Comparison of ENCODE assay signal across 1 cellular context in genomic region chr10:91006752-91007346, GRCh38.
TF ChIP-seq lines count a peak whose summit lies in the region.

No MANE protein-coding gene starts in this region.

TF ChIP-seq in GM12878, 131 proteins besides CTCF, POLR2A, EP300 and RAD21 (continued from another document):
- no peak for TF ChIP-seq MYC (IDR thresholded peaks at IDR 0.05; ENCODE audit: insufficient read depth, insufficient read length, insufficient replicate concordance, low read length, severe bottlenecking)
- TF ChIP-seq MXI1 (IDR thresholded peaks at IDR 0.05; ENCODE audit: low read depth, low read length): 0 out of 2 replicates have a peak, but pooled peaks have one; percentile 11
- TF ChIP-seq SIX5 (IDR thresholded peaks at IDR 0.05; ENCODE audit: low read depth, low read length, severe bottlenecking): no peak
- no peak for TF ChIP-seq BRCA1 (IDR thresholded peaks at IDR 0.05; ENCODE audit: low read depth, low read length)
- 0 out of 2 replicates have a peak, but pooled peaks have one; percentile 43 for TF ChIP-seq HDAC2 (IDR thresholded peaks at IDR 0.05)
- TF ChIP-seq E2F4 (IDR thresholded peaks at IDR 0.05; ENCODE audit: low read depth, low read length): no peak
- no peak for TF ChIP-seq SUZ12 (IDR thresholded peaks at IDR 0.05; ENCODE audit: unreplicated experiment)
- no peak for TF ChIP-seq REST (IDR thresholded peaks at IDR 0.05; ENCODE audit: low read depth, low read length)
- TF ChIP-seq IKZF2 (IDR thresholded peaks at IDR 0.05): peak; percentile 92 to 96
- TF ChIP-seq TCF12 (IDR thresholded peaks at IDR 0.05; ENCODE audit: low read depth, low read length): no peak
- TF ChIP-seq, protein P1, sequence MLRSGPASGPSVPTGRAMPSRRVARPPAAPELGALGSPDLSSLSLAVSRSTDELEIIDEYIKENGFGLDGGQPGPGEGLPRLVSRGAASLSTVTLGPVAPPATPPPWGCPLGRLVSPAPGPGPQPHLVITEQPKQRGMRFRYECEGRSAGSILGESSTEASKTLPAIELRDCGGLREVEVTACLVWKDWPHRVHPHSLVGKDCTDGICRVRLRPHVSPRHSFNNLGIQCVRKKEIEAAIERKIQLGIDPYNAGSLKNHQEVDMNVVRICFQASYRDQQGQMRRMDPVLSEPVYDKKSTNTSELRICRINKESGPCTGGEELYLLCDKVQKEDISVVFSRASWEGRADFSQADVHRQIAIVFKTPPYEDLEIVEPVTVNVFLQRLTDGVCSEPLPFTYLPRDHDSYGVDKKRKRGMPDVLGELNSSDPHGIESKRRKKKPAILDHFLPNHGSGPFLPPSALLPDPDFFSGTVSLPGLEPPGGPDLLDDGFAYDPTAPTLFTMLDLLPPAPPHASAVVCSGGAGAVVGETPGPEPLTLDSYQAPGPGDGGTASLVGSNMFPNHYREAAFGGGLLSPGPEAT (IDR thresholded peaks at IDR 0.05; ENCODE audit: low read depth): peak; percentile 84
- TF ChIP-seq EGR1 (IDR thresholded peaks at IDR 0.05; ENCODE audit: borderline replicate concordance in 1 of 2, low read depth in 2 of 2, low read length in 2 of 2): no peak
- TF ChIP-seq TARDBP (IDR thresholded peaks at IDR 0.05; ENCODE audit: borderline replicate concordance): no peak
- no peak for TF ChIP-seq RB1 (IDR thresholded peaks at IDR 0.05; ENCODE audit: borderline replicate concordance)
- no peak for TF ChIP-seq RBBP5 (conservative IDR thresholded peaks at IDR 0.05)
- TF ChIP-seq, protein P2, sequence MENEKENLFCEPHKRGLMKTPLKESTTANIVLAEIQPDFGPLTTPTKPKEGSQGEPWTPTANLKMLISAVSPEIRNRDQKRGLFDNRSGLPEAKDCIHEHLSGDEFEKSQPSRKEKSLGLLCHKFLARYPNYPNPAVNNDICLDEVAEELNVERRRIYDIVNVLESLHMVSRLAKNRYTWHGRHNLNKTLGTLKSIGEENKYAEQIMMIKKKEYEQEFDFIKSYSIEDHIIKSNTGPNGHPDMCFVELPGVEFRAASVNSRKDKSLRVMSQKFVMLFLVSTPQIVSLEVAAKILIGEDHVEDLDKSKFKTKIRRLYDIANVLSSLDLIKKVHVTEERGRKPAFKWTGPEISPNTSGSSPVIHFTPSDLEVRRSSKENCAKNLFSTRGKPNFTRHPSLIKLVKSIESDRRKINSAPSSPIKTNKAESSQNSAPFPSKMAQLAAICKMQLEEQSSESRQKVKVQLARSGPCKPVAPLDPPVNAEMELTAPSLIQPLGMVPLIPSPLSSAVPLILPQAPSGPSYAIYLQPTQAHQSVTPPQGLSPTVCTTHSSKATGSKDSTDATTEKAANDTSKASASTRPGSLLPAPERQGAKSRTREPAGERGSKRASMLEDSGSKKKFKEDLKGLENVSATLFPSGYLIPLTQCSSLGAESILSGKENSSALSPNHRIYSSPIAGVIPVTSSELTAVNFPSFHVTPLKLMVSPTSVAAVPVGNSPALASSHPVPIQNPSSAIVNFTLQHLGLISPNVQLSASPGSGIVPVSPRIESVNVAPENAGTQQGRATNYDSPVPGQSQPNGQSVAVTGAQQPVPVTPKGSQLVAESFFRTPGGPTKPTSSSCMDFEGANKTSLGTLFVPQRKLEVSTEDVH (IDR thresholded peaks at IDR 0.05; ENCODE audit: low read depth, partially characterized antibody): no peak
- peak; percentile 71; the same call in 1 of the 2 replicates for TF ChIP-seq GATAD2B (conservative IDR thresholded peaks at IDR 0.05; ENCODE audit: low read depth)
- no peak for TF ChIP-seq ZNF622 (IDR thresholded peaks at IDR 0.05)
- TF ChIP-seq, protein P3, sequence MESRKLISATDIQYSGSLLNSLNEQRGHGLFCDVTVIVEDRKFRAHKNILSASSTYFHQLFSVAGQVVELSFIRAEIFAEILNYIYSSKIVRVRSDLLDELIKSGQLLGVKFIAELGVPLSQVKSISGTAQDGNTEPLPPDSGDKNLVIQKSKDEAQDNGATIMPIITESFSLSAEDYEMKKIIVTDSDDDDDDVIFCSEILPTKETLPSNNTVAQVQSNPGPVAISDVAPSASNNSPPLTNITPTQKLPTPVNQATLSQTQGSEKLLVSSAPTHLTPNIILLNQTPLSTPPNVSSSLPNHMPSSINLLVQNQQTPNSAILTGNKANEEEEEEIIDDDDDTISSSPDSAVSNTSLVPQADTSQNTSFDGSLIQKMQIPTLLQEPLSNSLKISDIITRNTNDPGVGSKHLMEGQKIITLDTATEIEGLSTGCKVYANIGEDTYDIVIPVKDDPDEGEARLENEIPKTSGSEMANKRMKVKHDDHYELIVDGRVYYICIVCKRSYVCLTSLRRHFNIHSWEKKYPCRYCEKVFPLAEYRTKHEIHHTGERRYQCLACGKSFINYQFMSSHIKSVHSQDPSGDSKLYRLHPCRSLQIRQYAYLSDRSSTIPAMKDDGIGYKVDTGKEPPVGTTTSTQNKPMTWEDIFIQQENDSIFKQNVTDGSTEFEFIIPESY (IDR thresholded peaks at IDR 0.05): no peak
- TF ChIP-seq JUNB (IDR thresholded peaks at IDR 0.05): peak; percentile 97
- no peak for TF ChIP-seq CHD1 (IDR thresholded peaks at IDR 0.05; ENCODE audit: low read depth, low read length)
- TF ChIP-seq CUX1 (IDR thresholded peaks at IDR 0.05; ENCODE audit: insufficient replicate concordance, low read depth, low read length): peak; percentile 77
- TF ChIP-seq BMI1 (IDR thresholded peaks at IDR 0.05; ENCODE audit: borderline replicate concordance): peak; percentile 76; the same call in 1 of the 2 replicates
- no peak for TF ChIP-seq ZBTB11 (CRISPR knock-in tag; IDR thresholded peaks at IDR 0.05)
- no peak for TF ChIP-seq RELA (IDR thresholded peaks at IDR 0.05; ENCODE audit: borderline replicate concordance, partially characterized antibody)
- TF ChIP-seq POU2F2 (IDR thresholded peaks at IDR 0.05; ENCODE audit: borderline replicate concordance, low read depth, low read length): peak; percentile 83; the same call in 1 of the 3 replicates
- peak; percentile 34; the same call in 1 of the 2 replicates for TF ChIP-seq YY1 (IDR thresholded peaks at IDR 0.05; ENCODE audit: low read depth, low read length)
- TF ChIP-seq, protein P4, sequence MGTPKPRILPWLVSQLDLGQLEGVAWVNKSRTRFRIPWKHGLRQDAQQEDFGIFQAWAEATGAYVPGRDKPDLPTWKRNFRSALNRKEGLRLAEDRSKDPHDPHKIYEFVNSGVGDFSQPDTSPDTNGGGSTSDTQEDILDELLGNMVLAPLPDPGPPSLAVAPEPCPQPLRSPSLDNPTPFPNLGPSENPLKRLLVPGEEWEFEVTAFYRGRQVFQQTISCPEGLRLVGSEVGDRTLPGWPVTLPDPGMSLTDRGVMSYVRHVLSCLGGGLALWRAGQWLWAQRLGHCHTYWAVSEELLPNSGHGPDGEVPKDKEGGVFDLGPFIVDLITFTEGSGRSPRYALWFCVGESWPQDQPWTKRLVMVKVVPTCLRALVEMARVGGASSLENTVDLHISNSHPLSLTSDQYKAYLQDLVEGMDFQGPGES (IDR thresholded peaks at IDR 0.05): no peak
- no peak for TF ChIP-seq STAT1 (conservative IDR thresholded peaks at IDR 0.05)
- peak; percentile 87; the same call in 1 of the 2 replicates for TF ChIP-seq TBL1XR1 (IDR thresholded peaks at IDR 0.05; ENCODE audit: low read depth, low read length)
- TF ChIP-seq ZNF217 (IDR thresholded peaks at IDR 0.05): peak; percentile 89; the same call in 1 of the 2 replicates
